Comparison of ENCODE assay signal across 8 cellular contexts in genomic region chr7:95595825-95596182, GRCh38. TPM values are rescaled to one million over a fixed set of nuclear protein-coding genes. Genes with fewer than 3 reads are reported as not detected.
DNase-seq lines count a peak whose midpoint lies in the region; ATAC-seq, FAIRE-seq and TF ChIP-seq lines count a peak whose summit lies in the region.

No MANE protein-coding gene starts in this region.

- DNase-seq in T-helper 17 cell (no peak), heart right ventricle (no peak), neural progenitor cell (ENCODE audit: low spot score) (no peak), NCI-H1092 treated with DMSO at 0.1 percent for 48 hours (lab: John Stamatoyannopoulos, UW) (no peak), GM12892 (ENCODE audit: insufficient read length) (no peak)

- H3K27ac Mint-ChIP-seq in T-helper 17 cell (no peak overlapping the region), neural progenitor cell (no peak overlapping the region)

- no peaks in the 10 kb centered on the region for H3K36me3 ChIP-seq in ACC112 (ENCODE audit: insufficient read depth, low read length)
- peaks cover 0 to 43% (median 33%) of the 10 kb centered on the region in 9 donors for H3K36me3 ChIP-seq in heart right ventricle
- no peaks in the 10 kb centered on the region for H3K36me3 ChIP-seq in neural progenitor cell

- H3K27ac ChIP-seq in ACC112 (ENCODE audit: low read depth, low read length) (peak overlapping the region; percentile 19; the same call in 1 of the 2 replicates), heart right ventricle (peak overlapping the region; percentile 89 to 99 (median 94)), neural progenitor cell (no peak overlapping the region)

- H3K9me3 ChIP-seq in T-helper 17 cell (ENCODE audit: control insufficient read depth, low read length, poor library complexity, severe bottlenecking) (no peaks in the 10 kb centered on the region), heart right ventricle (no peaks in the 10 kb centered on the region), neural progenitor cell (ENCODE audit: low read depth) (no peaks in the 10 kb centered on the region)

- H3K4me1 Mint-ChIP-seq in T-helper 17 cell (no peaks in the 10 kb centered on the region), neural progenitor cell (peaks cover 6% of the 10 kb centered on the region)

- peaks cover 19% of the 10 kb centered on the region for H3K27me3 Mint-ChIP-seq in T-helper 17 cell
- H3K27me3 Mint-ChIP-seq in neural progenitor cell (ENCODE audit: insufficient read depth, low read depth) = peaks cover 14% of the 10 kb centered on the region

- H2AFZ ChIP-seq in ACC112 (ENCODE audit: low read length, unreplicated experiment) (peak overlapping the region; percentile 74), neural progenitor cell (replicated peaks) (peak overlapping the region; percentile 91)

- no peak for TF ChIP-seq POLR2A in GM12892 (IDR thresholded peaks at IDR 0.05; ENCODE audit: low read depth, low read length)

- 4 to 7% methylated on average over 7 of the region's 7 CpGs for WGBS in heart right ventricle, 2 donors

- FAIRE-seq in GM12892 (lab: Jason Lieb, UNC) = no peak

- H3K4me1 ChIP-seq in ACC112 (ENCODE audit: control insufficient read depth, insufficient read depth, low read length, unreplicated experiment) (peaks cover 7% of the 10 kb centered on the region), heart right ventricle (peaks cover 0 to 76% (median 57%) of the 10 kb centered on the region in 9 donors), neural progenitor cell (no peaks in the 10 kb centered on the region)

- no peak for ATAC-seq in T-helper 17 cell
- peak in 3 of 8 donors; percentile 3 to 7 (median 6) for ATAC-seq in heart right ventricle
- no peak for ATAC-seq in GM21529 (IDR thresholded peaks at IDR 0.05; ENCODE audit: unreplicated experiment)
- no peak for ATAC-seq in GM19328 (IDR thresholded peaks at IDR 0.05; ENCODE audit: unreplicated experiment)

- TF ChIP-seq CTCF in heart right ventricle (IDR thresholded peaks at IDR 0.05) (no peak), neural progenitor cell (IDR thresholded peaks at IDR 0.05) (no peak)

- H3K4me2 ChIP-seq in neural progenitor cell = peak overlapping the region; percentile 89

- peaks cover 7% of the 10 kb centered on the region for H4K20me1 ChIP-seq in neural progenitor cell (ENCODE audit: low read depth)

- H3K9ac ChIP-seq in neural progenitor cell = no peak overlapping the region

- intact Hi-C loops in heart right ventricle (cut with DNase I) = loop anchor here in 8 of 10 donors (1.0 to 10.0 kb wide), 8 partner anchors 12 to 89 kb away; no protein-coding TSS in a partner anchor

- no peaks in the 10 kb centered on the region for H3K36me3 Mint-ChIP-seq in T-helper 17 cell (ENCODE audit: low read depth)
- no peaks in the 10 kb centered on the region for H3K36me3 Mint-ChIP-seq in neural progenitor cell

- H3K79me2 ChIP-seq in ACC112 (ENCODE audit: control insufficient read depth, insufficient read depth, low read length, unreplicated experiment) = no peaks in the 10 kb centered on the region
- H3K79me2 ChIP-seq in neural progenitor cell (ENCODE audit: low read depth) = no peaks in the 10 kb centered on the region

- H3K27me3 ChIP-seq in ACC112 (ENCODE audit: insufficient read depth, low read length) = no peaks in the 10 kb centered on the region
- H3K27me3 ChIP-seq in heart right ventricle = no peaks in the 10 kb centered on the region
- H3K27me3 ChIP-seq in neural progenitor cell = peaks cover 100% of the 10 kb centered on the region

- no peaks in the 10 kb centered on the region for H3F3A ChIP-seq in neural progenitor cell (ENCODE audit: low read depth)

- H3K4me3 Mint-ChIP-seq in T-helper 17 cell = peak overlapping the region; percentile 6
- H3K4me3 Mint-ChIP-seq in neural progenitor cell = peak overlapping the region; percentile 93

- H3K4me3 ChIP-seq in ACC112 (ENCODE audit: low read depth, low read length) (peak overlapping the region; percentile 78), heart right ventricle (peak overlapping the region; percentile 47 to 91 (median 80)), neural progenitor cell (peak overlapping the region; percentile 56)

- H3K9me3 Mint-ChIP-seq in neural progenitor cell = no peaks in the 10 kb centered on the region

RNA-seq across cellular contexts. Expression of gene PDK4, which starts 0.5 kb away (rescaled TPM):
- total RNA-seq in T-helper 17 cell (under 1 TPM; 0.18 to 0.20 TPM), heart right ventricle (1,000 to 10,000 TPM in 3 of 10 donors, 100 to 1,000 TPM in 5, 10 to 100 TPM in 2; 63.0 to 2,183 (median 269) TPM), neural progenitor cell (ENCODE audit: low replicate concordance) (not detected in 2 replicates)
- 100 to 1,000 TPM; 114 to 369 TPM for polyA plus RNA-seq in heart right ventricle
- not detected for polyA plus RNA-seq in GM12892 (2012; ENCODE audit: missing spikeins)

Comparison
In these comparisons a context has a peak if more than half of its experiments do, and no peak if none do; other contexts are left out.
1. RNA of gene PDK4, which starts 0.5 kb away (total RNA-seq): 63.0 to 2,183 TPM in heart right ventricle; 0.18 to 0.20 TPM in T-helper 17 cell and not detected in neural progenitor cell; every median in the first group is over 10 times any median in the second.
2. Peak in every context shown above with its lines, with median percentiles within 50 percentile points of each other: H3K4me3 ChIP-seq.